Comparison of ENCODE assay signal across 8 cellular contexts in the genomic region with DNA sequence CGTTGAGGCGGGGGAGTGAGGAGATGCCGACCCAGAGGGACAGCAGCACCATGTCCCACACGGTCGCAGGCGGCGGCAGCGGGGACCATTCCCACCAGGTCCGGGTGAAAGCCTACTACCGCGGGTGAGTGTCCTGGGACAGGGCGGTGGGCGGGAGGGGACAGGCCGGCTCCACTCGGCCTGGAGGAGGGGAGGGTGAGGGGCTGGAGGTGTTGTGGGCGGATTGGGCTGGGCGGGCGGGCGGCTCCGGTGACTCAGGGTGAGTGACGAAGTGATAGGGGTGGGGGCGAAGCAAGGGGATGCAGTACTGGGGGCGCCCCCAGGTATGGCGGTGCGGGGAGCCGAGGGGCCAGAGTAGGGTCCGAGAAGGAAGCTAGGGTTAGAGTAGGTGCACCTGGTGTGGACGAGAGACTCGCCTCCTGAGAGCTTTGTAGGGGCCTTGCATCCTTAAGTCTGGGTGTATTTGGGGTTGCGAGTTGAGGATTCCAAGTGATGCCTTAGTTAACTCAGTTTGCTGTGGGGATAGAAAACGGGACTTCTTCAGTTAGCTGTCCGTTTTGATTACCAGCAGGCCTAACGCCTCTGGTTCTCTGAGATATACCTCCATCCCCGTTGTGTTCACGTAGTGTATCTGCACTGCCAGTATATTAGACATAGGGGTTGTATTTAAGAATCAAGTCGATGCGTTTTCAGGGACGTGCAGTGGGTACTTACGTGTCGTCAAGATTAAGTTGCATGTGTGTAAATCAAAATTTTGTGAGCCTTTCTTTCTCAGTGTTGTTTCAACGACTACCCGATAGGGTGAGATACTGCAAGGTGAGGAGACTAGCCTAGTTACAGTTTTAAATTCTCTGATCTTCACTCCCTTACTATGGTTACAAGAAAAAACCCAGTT. TPM values are rescaled to one million over a fixed set of nuclear protein-coding genes. Genes with fewer than 3 reads are reported as not detected.
DNase-seq lines count a peak whose midpoint lies in the region; ATAC-seq, FAIRE-seq and TF ChIP-seq lines count a peak whose summit lies in the region.

No MANE protein-coding gene starts in this region.

- peak overlapping the region; percentile 88 for H2AFZ ChIP-seq in PC-9

- peaks cover 53% of the 10 kb centered on the region for H3K79me2 ChIP-seq in PC-9 (ENCODE audit: low read depth)

- H3K4me1 Mint-ChIP-seq in activated naive CD8-positive, alpha-beta T cell treated with anti-CD3 and anti-CD28 coated beads for 36 hours = peaks cover 33% of the 10 kb centered on the region

- no peaks in the 10 kb centered on the region; the same call in 1 of the 2 replicates for H3K9me3 ChIP-seq in PC-9 (ENCODE audit: insufficient read depth, low read depth)

- POLR2A ChIA-PET in PC-9 (lab: Charles Lee; ENCODE audit: unreplicated experiment) = interaction anchor here (0.6 to 1.0 kb wide), 4 partner anchors 11 to 134 kb away, joined by 3 to 9 read pairs (median 7); no protein-coding TSS in a partner anchor

- peak; percentile 48 for TF ChIP-seq CTCF in PC-9 (conservative IDR thresholded peaks at IDR 0.05)

- FAIRE-seq in urothelium cell line (lab: Jason Lieb, UNC) = no peak

- peak; percentile 53 for DNase-seq in AG20443 (ENCODE audit: low spot score)
- no peak for DNase-seq in PC-9
- DNase-seq in activated naive CD8-positive, alpha-beta T cell treated with anti-CD3 and anti-CD28 coated beads for 36 hours = peak; percentile 45
- DNase-seq in left cardiac atrium = peak; percentile 46
- peak; percentile 42 for DNase-seq in pons (ENCODE audit: low spot score)
- DNase-seq in urothelium cell line (ENCODE audit: low spot score) = peak; percentile 41

- H3K9me3 Mint-ChIP-seq in activated naive CD8-positive, alpha-beta T cell treated with anti-CD3 and anti-CD28 coated beads for 36 hours = no peaks in the 10 kb centered on the region

- peaks cover 4% of the 10 kb centered on the region for H3K36me3 Mint-ChIP-seq in activated naive CD8-positive, alpha-beta T cell treated with anti-CD3 and anti-CD28 coated beads for 36 hours

- ATAC-seq in GM18520 (IDR thresholded peaks at IDR 0.05; ENCODE audit: unreplicated experiment) (peak; percentile 27), HG03135 (IDR thresholded peaks at IDR 0.05; ENCODE audit: unreplicated experiment) (peak; percentile 19), left cardiac atrium (peak; percentile 42 to 65)

- intact Hi-C loops in PC-9 (cut with micrococcal nuclease; ENCODE audit: unreplicated experiment) (loop anchor here (2.0 kb wide), 1 partner anchor 42 kb away; a partner anchor contains a TSS), left cardiac atrium (cut with DNase I) (no loop called here)

- H3K27me3 Mint-ChIP-seq in activated naive CD8-positive, alpha-beta T cell treated with anti-CD3 and anti-CD28 coated beads for 36 hours = no peaks in the 10 kb centered on the region

- peaks cover 22% of the 10 kb centered on the region for H3F3A ChIP-seq in PC-9 (ENCODE audit: insufficient read depth, low read depth)

- CTCF ChIA-PET in PC-9 (lab: Charles Lee) = interaction anchor here (0.5 to 0.8 kb wide), 2 partner anchors 77 to 1238 kb away, joined by 4 to 5 read pairs; a partner anchor contains a TSS

- peak overlapping the region; percentile 86 for H3K4me3 Mint-ChIP-seq in activated naive CD8-positive, alpha-beta T cell treated with anti-CD3 and anti-CD28 coated beads for 36 hours

- H3K27me3 ChIP-seq in PC-9 (ENCODE audit: insufficient read depth, low read depth) = no peaks in the 10 kb centered on the region

- BruUV-seq in PC-9 (replicated peaks; lab: Mats Ljungman, UMichigan) = TSS peak; percentile 40

- peaks cover 8% of the 10 kb centered on the region for H4K20me1 ChIP-seq in PC-9 (ENCODE audit: insufficient read depth)

- H3K27ac Mint-ChIP-seq in activated naive CD8-positive, alpha-beta T cell treated with anti-CD3 and anti-CD28 coated beads for 36 hours = peak overlapping the region; percentile 72

- H3K9me2 ChIP-seq in PC-9 (ENCODE audit: insufficient read depth) = no peaks in the 10 kb centered on the region

- H3K4me2 ChIP-seq in PC-9 = peak overlapping the region; percentile 94

- peak overlapping the region; percentile 68 for H3K4me3 ChIP-seq in PC-9

- peak overlapping the region; percentile 88 for H3K27ac ChIP-seq in PC-9

- peaks cover 14% of the 10 kb centered on the region; the same call in 1 of the 2 replicates for H3K36me3 ChIP-seq in PC-9 (ENCODE audit: low read depth)

- peaks cover 44% of the 10 kb centered on the region for H3K4me1 ChIP-seq in PC-9 (replicated peaks; ENCODE audit: insufficient read depth)

RNA-seq across cellular contexts. Expression of a gene that starts 0.7 kb away (rescaled TPM):
- 85.4 and 104 TPM in 2 replicates for total RNA-seq in PC-9 (2021)
- total RNA-seq in activated naive CD8-positive, alpha-beta T cell treated with anti-CD3 and anti-CD28 coated beads for 36 hours = 10 to 100 TPM; 19.3 to 22.8 TPM
- total RNA-seq in left cardiac atrium = 10 to 100 TPM; 16.1 to 17.6 TPM

RNA-seq across cellular contexts. Expression of a gene that starts 41.4 kb away (rescaled TPM):
- total RNA-seq in PC-9 (2021) = 54.7 and 80.8 TPM in 2 replicates
- total RNA-seq in activated naive CD8-positive, alpha-beta T cell treated with anti-CD3 and anti-CD28 coated beads for 36 hours = 10 to 100 TPM; 39.6 to 41.4 TPM
- 10 to 100 TPM; 53.0 to 56.1 TPM for total RNA-seq in left cardiac atrium

Comparison
In these comparisons a context has a peak if more than half of its experiments do, and no peak if none do; other contexts are left out.
1. DNase-seq: peak in AG20443 (single experiment), activated naive CD8-positive, alpha-beta T cell treated with anti-CD3 and anti-CD28 coated beads for 36 hours (single experiment), left cardiac atrium (single experiment), pons (single experiment) and urothelium cell line (single experiment); none in PC-9 (0 of 2).
2. Peak in every context shown above with its lines, with median percentiles within 50 percentile points of each other: ATAC-seq.